In the genomic region with DNA sequence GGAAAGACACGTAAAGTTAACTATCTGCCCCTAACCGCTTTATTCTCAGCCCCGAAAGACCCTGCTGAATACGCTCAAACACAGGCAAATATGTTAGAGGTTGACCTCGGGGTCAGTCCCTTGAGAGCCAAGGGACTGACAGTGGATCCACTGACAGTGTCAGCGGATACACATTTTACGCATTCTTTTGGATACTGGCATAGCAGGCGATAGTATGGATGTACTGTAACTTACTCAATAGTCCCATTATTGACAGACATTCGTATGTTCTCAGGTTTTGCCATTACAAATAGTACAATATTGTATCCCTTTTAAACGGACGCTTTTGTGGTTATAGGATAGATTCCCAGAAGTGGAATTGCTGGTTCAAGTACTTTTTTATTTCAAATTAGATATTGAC, we compare ENCODE assay signal across 1 cellular context.
TF ChIP-seq lines count a peak whose summit lies in the region.

No MANE protein-coding gene starts in this region.

TF ChIP-seq in GM23338, 12 proteins besides CTCF, POLR2A, EP300 and RAD21 (continued from another document):
- TF ChIP-seq, protein P1, sequence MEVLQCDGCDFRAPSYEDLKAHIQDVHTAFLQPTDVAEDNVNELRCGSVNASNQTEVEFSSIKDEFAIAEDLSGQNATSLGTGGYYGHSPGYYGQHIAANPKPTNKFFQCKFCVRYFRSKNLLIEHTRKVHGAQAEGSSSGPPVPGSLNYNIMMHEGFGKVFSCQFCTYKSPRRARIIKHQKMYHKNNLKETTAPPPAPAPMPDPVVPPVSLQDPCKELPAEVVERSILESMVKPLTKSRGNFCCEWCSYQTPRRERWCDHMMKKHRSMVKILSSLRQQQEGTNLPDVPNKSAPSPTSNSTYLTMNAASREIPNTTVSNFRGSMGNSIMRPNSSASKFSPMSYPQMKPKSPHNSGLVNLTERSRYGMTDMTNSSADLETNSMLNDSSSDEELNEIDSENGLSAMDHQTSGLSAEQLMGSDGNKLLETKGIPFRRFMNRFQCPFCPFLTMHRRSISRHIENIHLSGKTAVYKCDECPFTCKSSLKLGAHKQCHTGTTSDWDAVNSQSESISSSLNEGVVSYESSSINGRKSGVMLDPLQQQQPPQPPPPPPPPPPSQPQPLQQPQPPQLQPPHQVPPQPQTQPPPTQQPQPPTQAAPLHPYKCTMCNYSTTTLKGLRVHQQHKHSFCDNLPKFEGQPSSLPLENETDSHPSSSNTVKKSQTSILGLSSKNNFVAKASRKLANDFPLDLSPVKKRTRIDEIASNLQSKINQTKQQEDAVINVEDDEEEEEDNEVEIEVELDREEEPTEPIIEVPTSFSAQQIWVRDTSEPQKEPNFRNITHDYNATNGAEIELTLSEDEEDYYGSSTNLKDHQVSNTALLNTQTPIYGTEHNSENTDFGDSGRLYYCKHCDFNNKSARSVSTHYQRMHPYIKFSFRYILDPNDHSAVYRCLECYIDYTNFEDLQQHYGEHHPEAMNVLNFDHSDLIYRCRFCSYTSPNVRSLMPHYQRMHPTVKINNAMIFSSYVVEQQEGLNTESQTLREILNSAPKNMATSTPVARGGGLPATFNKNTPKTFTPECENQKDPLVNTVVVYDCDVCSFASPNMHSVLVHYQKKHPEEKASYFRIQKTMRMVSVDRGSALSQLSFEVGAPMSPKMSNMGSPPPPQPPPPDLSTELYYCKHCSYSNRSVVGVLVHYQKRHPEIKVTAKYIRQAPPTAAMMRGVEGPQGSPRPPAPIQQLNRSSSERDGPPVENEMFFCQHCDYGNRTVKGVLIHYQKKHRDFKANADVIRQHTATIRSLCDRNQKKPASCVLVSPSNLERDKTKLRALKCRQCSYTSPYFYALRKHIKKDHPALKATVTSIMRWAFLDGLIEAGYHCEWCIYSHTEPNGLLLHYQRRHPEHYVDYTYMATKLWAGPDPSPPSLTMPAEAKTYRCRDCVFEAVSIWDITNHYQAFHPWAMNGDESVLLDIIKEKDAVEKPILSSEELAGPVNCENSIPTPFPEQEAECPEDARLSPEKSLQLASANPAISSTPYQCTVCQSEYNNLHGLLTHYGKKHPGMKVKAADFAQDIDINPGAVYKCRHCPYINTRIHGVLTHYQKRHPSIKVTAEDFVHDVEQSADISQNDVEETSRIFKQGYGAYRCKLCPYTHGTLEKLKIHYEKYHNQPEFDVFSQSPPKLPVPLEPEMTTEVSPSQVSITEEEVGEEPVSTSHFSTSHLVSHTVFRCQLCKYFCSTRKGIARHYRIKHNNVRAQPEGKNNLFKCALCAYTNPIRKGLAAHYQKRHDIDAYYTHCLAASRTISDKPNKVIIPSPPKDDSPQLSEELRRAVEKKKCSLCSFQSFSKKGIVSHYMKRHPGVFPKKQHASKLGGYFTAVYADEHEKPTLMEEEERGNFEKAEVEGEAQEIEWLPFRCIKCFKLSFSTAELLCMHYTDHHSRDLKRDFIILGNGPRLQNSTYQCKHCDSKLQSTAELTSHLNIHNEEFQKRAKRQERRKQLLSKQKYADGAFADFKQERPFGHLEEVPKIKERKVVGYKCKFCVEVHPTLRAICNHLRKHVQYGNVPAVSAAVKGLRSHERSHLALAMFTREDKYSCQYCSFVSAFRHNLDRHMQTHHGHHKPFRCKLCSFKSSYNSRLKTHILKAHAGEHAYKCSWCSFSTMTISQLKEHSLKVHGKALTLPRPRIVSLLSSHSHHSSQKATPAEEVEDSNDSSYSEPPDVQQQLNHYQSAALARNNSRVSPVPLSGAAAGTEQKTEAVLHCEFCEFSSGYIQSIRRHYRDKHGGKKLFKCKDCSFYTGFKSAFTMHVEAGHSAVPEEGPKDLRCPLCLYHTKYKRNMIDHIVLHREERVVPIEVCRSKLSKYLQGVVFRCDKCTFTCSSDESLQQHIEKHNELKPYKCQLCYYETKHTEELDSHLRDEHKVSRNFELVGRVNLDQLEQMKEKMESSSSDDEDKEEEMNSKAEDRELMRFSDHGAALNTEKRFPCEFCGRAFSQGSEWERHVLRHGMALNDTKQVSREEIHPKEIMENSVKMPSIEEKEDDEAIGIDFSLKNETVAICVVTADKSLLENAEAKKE (CRISPR knock-in tag; IDR thresholded peaks at IDR 0.05), result no peak
- TF ChIP-seq ETS1 (IDR thresholded peaks at IDR 0.05) (no peak), ZNF114 (CRISPR knock-in tag; IDR thresholded peaks at IDR 0.05) (no peak)
